ENCODE assay signal across 13 cellular contexts in the genomic region with DNA sequence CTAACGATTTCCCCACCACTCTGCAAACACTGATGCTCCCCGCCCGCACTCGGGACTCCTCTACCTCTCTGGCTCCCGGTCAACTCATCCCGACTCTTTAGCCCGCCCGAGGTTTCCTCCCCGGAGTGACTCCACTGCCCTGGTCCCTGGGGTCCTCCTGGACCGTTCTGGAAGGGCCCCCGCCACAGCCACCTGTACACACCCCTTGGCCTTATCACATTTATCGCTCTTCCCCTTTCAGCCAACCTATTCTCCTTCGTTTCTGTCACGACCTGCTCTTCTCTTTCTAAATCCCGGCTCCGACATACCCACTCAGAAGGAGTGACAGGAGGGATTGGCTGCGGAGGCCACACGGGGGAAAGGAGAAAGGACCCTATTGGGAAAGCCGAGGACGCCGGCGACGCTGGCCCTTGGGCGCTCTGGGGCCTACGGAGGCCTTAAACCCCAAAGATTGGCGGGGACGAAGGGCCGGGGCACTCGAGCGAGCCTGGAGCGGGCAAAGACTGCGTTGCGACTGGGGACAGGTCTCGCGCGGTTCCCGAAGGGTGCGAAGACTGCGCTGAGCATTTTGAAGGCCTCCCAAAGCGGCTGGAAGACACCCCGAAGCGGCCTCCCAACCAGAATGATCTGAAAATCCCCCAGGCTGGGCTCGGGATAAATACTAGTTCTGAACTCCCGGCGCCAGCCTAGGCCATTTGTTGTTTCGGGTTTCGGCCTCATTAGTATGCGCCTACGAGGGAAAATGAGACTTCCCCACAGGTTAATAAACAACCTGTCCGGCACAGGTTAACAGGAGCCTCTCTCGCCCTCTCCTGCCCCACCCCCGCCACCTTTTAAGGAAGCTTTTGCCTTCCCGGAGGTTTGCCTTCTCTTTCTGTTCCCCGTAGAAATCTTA. TPM values are rescaled to one million over a fixed set of nuclear protein-coding genes. Genes with fewer than 3 reads are reported as not detected.
DNase-seq lines count a peak whose midpoint lies in the region; ATAC-seq and TF ChIP-seq lines count a peak whose summit lies in the region.
"Had no signal": no experiment of that assay in that cellular context is flagged by ENCODE, and none has a peak within 500 bp of the region (broad histone marks: within the 10 kb centered on the region; RNA-seq: fewer than 3 reads in every experiment).

No MANE protein-coding gene starts in this region.

- DNase-seq in NCI-H524 (lab: John Stamatoyannopoulos, UW) = peak; percentile 32 to 55
- DNase-seq in NCI-H524 treated with DMSO at 0.1 percent for 48 hours (lab: John Stamatoyannopoulos, UW) = no peak
- DNase-seq in osteocyte (ENCODE audit: extremely low spot score, unreplicated experiment) = no peak
- no peak for DNase-seq in activated CD4-positive, CD25-positive, alpha-beta regulatory T cell (lab: John Stamatoyannopoulos, UW)
- DNase-seq: activated naive CD4-positive, alpha-beta T cell treated with anti-CD3 and anti-CD28 coated beads for 36 hours; dorsolateral prefrontal cortex; heart left ventricle; naive thymus-derived CD4-positive, alpha-beta T cell; NCI-H2029 treated with DMSO at 0.1 percent for 48 hours had no signal

- peaks cover 43% of the 10 kb centered on the region for H3K27me3 Mint-ChIP-seq in osteocyte (ENCODE audit: unreplicated experiment)

- peak overlapping the region; percentile 93 for H3K9ac ChIP-seq in endocrine pancreas (ENCODE audit: control insufficient read depth, insufficient read depth, low read length)

- H3K27ac Mint-ChIP-seq in osteocyte (ENCODE audit: unreplicated experiment) = peak overlapping the region; percentile 68
- H3K27ac Mint-ChIP-seq: activated naive CD4-positive, alpha-beta T cell treated with anti-CD3 and anti-CD28 coated beads for 36 hours had no signal

- peak overlapping the region; percentile 90 for H3K4me3 ChIP-seq in endocrine pancreas (ENCODE audit: control insufficient read depth, insufficient read depth, low read length)
- H3K4me3 ChIP-seq: dorsolateral prefrontal cortex had no signal

- no peaks in the 10 kb centered on the region for H3K9me3 ChIP-seq in endocrine pancreas (ENCODE audit: control insufficient read depth, low read length)
- H3K9me3 ChIP-seq: heart left ventricle had no signal

- ATAC-seq in HG02610 (IDR thresholded peaks at IDR 0.05; ENCODE audit: unreplicated experiment) (peak; percentile 52), GM19324 (IDR thresholded peaks at IDR 0.05; ENCODE audit: low FRiP score, unreplicated experiment) (no peak), GM18868 (IDR thresholded peaks at IDR 0.05; ENCODE audit: unreplicated experiment) (no peak)
- ATAC-seq: heart left ventricle; naive thymus-derived CD4-positive, alpha-beta T cell had no signal

- H3K9me3 Mint-ChIP-seq in osteocyte (ENCODE audit: unreplicated experiment) = no peaks in the 10 kb centered on the region

- H3K4me1 Mint-ChIP-seq in osteocyte (ENCODE audit: unreplicated experiment) = peaks cover 22% of the 10 kb centered on the region

- no peak for TF ChIP-seq CTCF in osteocyte (IDR thresholded peaks at IDR 0.05)

- no peaks in the 10 kb centered on the region for H3K27me3 ChIP-seq in endocrine pancreas (ENCODE audit: control insufficient read depth, insufficient read depth, low read length)

- H3K4me3 Mint-ChIP-seq in osteocyte (ENCODE audit: unreplicated experiment) = peak overlapping the region; percentile 50
- H3K4me3 Mint-ChIP-seq: activated naive CD4-positive, alpha-beta T cell treated with anti-CD3 and anti-CD28 coated beads for 36 hours had no signal

- peaks cover 17% of the 10 kb centered on the region for H3K36me3 Mint-ChIP-seq in osteocyte (ENCODE audit: unreplicated experiment)

- H3K36me3 ChIP-seq in endocrine pancreas (ENCODE audit: control insufficient read depth, insufficient read depth, low read length) = no peaks in the 10 kb centered on the region
- H3K36me3 ChIP-seq: heart left ventricle had no signal

- H3K4me1 ChIP-seq in endocrine pancreas (ENCODE audit: control insufficient read depth, insufficient read depth, low read length) = peaks cover 8% of the 10 kb centered on the region

RNA-seq across cellular contexts. Expression of gene SIM1, which starts 9.2 kb away (rescaled TPM):
- total RNA-seq in osteocyte = 1.6 and 2.6 TPM in 2 replicates
- total RNA-seq: activated naive CD4-positive, alpha-beta T cell treated with anti-CD3 and anti-CD28 coated beads for 36 hours; dorsolateral prefrontal cortex; naive thymus-derived CD4-positive, alpha-beta T cell had no signal

Comparison
In these comparisons a context has a peak if more than half of its experiments do, and no peak if none do; other contexts are left out.
1. DNase-seq: peak in NCI-H524 (2 of 2); none in NCI-H524 treated with DMSO at 0.1 percent for 48 hours (single experiment), osteocyte (single experiment) and activated CD4-positive, CD25-positive, alpha-beta regulatory T cell (0 of 4).